Comparison of ENCODE assay signal across 1 cellular context in the genomic region with DNA sequence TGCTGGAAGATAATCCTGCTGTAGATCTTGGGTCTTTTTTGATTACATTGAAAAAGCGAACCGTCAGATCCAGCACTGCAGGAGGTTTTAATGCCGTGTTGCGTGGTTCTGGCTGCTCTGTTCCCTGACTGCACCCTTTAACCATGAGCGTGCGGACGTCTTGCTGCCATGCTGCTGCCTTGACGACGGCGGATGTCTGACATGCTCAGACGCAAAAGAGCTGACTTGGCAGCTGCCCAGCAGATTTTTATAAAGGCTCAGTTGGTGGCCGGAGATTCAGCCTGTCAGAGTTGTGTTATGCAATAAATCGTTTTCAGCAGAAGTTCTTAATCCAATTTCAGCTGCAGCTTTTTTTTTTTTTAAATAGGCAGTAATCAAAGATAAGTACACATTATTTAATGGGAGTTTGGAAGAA.
TF ChIP-seq lines count a peak whose summit lies in the region.

No MANE protein-coding gene starts in this region.

TF ChIP-seq in HEK293, 187 proteins besides CTCF, POLR2A, EP300 and RAD21 (continued from another document and continues in another):
- TF ChIP-seq, protein P1, sequence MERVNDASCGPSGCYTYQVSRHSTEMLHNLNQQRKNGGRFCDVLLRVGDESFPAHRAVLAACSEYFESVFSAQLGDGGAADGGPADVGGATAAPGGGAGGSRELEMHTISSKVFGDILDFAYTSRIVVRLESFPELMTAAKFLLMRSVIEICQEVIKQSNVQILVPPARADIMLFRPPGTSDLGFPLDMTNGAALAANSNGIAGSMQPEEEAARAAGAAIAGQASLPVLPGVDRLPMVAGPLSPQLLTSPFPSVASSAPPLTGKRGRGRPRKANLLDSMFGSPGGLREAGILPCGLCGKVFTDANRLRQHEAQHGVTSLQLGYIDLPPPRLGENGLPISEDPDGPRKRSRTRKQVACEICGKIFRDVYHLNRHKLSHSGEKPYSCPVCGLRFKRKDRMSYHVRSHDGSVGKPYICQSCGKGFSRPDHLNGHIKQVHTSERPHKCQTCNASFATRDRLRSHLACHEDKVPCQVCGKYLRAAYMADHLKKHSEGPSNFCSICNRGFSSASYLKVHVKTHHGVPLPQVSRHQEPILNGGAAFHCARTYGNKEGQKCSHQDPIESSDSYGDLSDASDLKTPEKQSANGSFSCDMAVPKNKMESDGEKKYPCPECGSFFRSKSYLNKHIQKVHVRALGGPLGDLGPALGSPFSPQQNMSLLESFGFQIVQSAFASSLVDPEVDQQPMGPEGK (tag by site-specific recombination; IDR thresholded peaks at IDR 0.05): no peak
- no peak for TF ChIP-seq ZBTB48 (tag by site-specific recombination; IDR thresholded peaks at IDR 0.05)
- no peak for TF ChIP-seq ZNF266 (tag by site-specific recombination; IDR thresholded peaks at IDR 0.05; ENCODE audit: low read depth)
- TF ChIP-seq ZBTB20 (tag by site-specific recombination; IDR thresholded peaks at IDR 0.05): no peak
- TF ChIP-seq ZBTB1 (tag by site-specific recombination; IDR thresholded peaks at IDR 0.05): no peak
- TF ChIP-seq ZNF664 (tag by site-specific recombination; IDR thresholded peaks at IDR 0.05): no peak
- no peak for TF ChIP-seq ZNF138 (tag by site-specific recombination; IDR thresholded peaks at IDR 0.05; ENCODE audit: borderline replicate concordance)
- no peak for TF ChIP-seq ZNF324 (tag by site-specific recombination; IDR thresholded peaks at IDR 0.05)
- TF ChIP-seq ZNF791 (tag by site-specific recombination; IDR thresholded peaks at IDR 0.05): no peak
- TF ChIP-seq ZNF132 (tag by site-specific recombination; IDR thresholded peaks at IDR 0.05; ENCODE audit: borderline replicate concordance): no peak
- TF ChIP-seq ZNF19 (tag by site-specific recombination; IDR thresholded peaks at IDR 0.05; ENCODE audit: low read depth): no peak
- peak; percentile 65 for TF ChIP-seq ZNF629 (tag by site-specific recombination; IDR thresholded peaks at IDR 0.05)
- TF ChIP-seq ZNF214 (tag by site-specific recombination; IDR thresholded peaks at IDR 0.05; ENCODE audit: borderline replicate concordance): no peak
- TF ChIP-seq ZNF558 (tag by site-specific recombination; IDR thresholded peaks at IDR 0.05): no peak
- TF ChIP-seq ZNF394 (tag by site-specific recombination; IDR thresholded peaks at IDR 0.05; ENCODE audit: borderline replicate concordance): no peak
- TF ChIP-seq GLIS1 (tag by site-specific recombination; IDR thresholded peaks at IDR 0.05): peak; percentile 51
- TF ChIP-seq ZNF501 (tag by site-specific recombination; IDR thresholded peaks at IDR 0.05): no peak
- no peak for TF ChIP-seq WT1 (tag by site-specific recombination; IDR thresholded peaks at IDR 0.05)
- TF ChIP-seq, protein P2, sequence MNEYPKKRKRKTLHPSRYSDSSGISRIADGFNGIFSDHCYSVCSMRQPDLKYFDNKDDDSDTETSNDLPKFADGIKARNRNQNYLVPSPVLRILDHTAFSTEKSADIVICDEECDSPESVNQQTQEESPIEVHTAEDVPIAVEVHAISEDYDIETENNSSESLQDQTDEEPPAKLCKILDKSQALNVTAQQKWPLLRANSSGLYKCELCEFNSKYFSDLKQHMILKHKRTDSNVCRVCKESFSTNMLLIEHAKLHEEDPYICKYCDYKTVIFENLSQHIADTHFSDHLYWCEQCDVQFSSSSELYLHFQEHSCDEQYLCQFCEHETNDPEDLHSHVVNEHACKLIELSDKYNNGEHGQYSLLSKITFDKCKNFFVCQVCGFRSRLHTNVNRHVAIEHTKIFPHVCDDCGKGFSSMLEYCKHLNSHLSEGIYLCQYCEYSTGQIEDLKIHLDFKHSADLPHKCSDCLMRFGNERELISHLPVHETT (tag by site-specific recombination; IDR thresholded peaks at IDR 0.05): no peak
- TF ChIP-seq ZNF560 (tag by site-specific recombination; IDR thresholded peaks at IDR 0.05; ENCODE audit: borderline replicate concordance): no peak
- TF ChIP-seq ZNF121 (tag by site-specific recombination; IDR thresholded peaks at IDR 0.05): no peak
- no peak for TF ChIP-seq ZFP37 (tag by site-specific recombination; IDR thresholded peaks at IDR 0.05)
- no peak for TF ChIP-seq SCRT1 (tag by site-specific recombination; IDR thresholded peaks at IDR 0.05; ENCODE audit: borderline replicate concordance)
- no peak for TF ChIP-seq ZNF529 (tag by site-specific recombination; IDR thresholded peaks at IDR 0.05; ENCODE audit: insufficient replicate concordance)
- TF ChIP-seq PRDM2 (tag by site-specific recombination; IDR thresholded peaks at IDR 0.05; ENCODE audit: borderline replicate concordance): no peak
- TF ChIP-seq SETDB1 (IDR thresholded peaks at IDR 0.05; ENCODE audit: insufficient read length, low read length): no peak
- TF ChIP-seq ZNF404 (tag by site-specific recombination; IDR thresholded peaks at IDR 0.05): no peak
- TF ChIP-seq ZNF302 (tag by site-specific recombination; IDR thresholded peaks at IDR 0.05; ENCODE audit: low read depth): no peak
- TF ChIP-seq ZNF610 (tag by site-specific recombination; IDR thresholded peaks at IDR 0.05; ENCODE audit: borderline replicate concordance): no peak
- TF ChIP-seq GLI2 (tag by site-specific recombination; IDR thresholded peaks at IDR 0.05; ENCODE audit: borderline replicate concordance, low read depth): no peak
- TF ChIP-seq ZNF600 (tag by site-specific recombination; IDR thresholded peaks at IDR 0.05): peak; percentile 95
- no peak; the same call in 1 of the 2 replicates for TF ChIP-seq SCRT2 (tag by site-specific recombination; IDR thresholded peaks at IDR 0.05)
- no peak for TF ChIP-seq ZNF530 (tag by site-specific recombination; IDR thresholded peaks at IDR 0.05; ENCODE audit: low read depth)
- TF ChIP-seq KLF10 (tag by site-specific recombination; IDR thresholded peaks at IDR 0.05): peak; percentile 54; the same call in 1 of the 2 replicates
- TF ChIP-seq GLIS2 (tag by site-specific recombination; IDR thresholded peaks at IDR 0.05): no peak
- TF ChIP-seq ZNF48 (tag by site-specific recombination; IDR thresholded peaks at IDR 0.05): no peak
- TF ChIP-seq, protein P3, sequence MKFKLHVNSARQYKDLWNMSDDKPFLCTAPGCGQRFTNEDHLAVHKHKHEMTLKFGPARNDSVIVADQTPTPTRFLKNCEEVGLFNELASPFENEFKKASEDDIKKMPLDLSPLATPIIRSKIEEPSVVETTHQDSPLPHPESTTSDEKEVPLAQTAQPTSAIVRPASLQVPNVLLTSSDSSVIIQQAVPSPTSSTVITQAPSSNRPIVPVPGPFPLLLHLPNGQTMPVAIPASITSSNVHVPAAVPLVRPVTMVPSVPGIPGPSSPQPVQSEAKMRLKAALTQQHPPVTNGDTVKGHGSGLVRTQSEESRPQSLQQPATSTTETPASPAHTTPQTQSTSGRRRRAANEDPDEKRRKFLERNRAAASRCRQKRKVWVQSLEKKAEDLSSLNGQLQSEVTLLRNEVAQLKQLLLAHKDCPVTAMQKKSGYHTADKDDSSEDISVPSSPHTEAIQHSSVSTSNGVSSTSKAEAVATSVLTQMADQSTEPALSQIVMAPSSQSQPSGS (tag by site-specific recombination; IDR thresholded peaks at IDR 0.05; ENCODE audit: low read depth): 0 out of 2 replicates have a peak, but pooled peaks have one; percentile 22
- TF ChIP-seq TCF7L2 (IDR thresholded peaks at IDR 0.05; ENCODE audit: borderline replicate concordance, low read depth, low read length): no peak; the same call in 1 of the 2 replicates
- TF ChIP-seq MYNN (tag by site-specific recombination; IDR thresholded peaks at IDR 0.05; ENCODE audit: borderline replicate concordance): no peak
- no peak for TF ChIP-seq ZNF140 (tag by site-specific recombination; IDR thresholded peaks at IDR 0.05)
- no peak for TF ChIP-seq ZNF785 (tag by site-specific recombination; IDR thresholded peaks at IDR 0.05)
- TF ChIP-seq ZNF18 (tag by site-specific recombination; IDR thresholded peaks at IDR 0.05): no peak
- no peak for TF ChIP-seq KLF1 (tag by site-specific recombination; IDR thresholded peaks at IDR 0.05)
- TF ChIP-seq MZF1 (tag by site-specific recombination; IDR thresholded peaks at IDR 0.05; ENCODE audit: borderline replicate concordance): no peak
- peak; percentile 85 for TF ChIP-seq FEZF1 (tag by site-specific recombination; IDR thresholded peaks at IDR 0.05)
- TF ChIP-seq ZNF561 (tag by site-specific recombination; IDR thresholded peaks at IDR 0.05; ENCODE audit: borderline replicate concordance): peak; percentile 34; the same call in 1 of the 2 replicates
- no peak for TF ChIP-seq HIC1 (tag by site-specific recombination; IDR thresholded peaks at IDR 0.05)
- peak; percentile 78 for TF ChIP-seq ZNF843 (tag by site-specific recombination; IDR thresholded peaks at IDR 0.05)
- no peak for TF ChIP-seq KLF9 (tag by site-specific recombination; IDR thresholded peaks at IDR 0.05; ENCODE audit: low read depth)
- TF ChIP-seq ZNF433 (tag by site-specific recombination; IDR thresholded peaks at IDR 0.05; ENCODE audit: low read depth): no peak
- TF ChIP-seq ZNF169 (tag by site-specific recombination; IDR thresholded peaks at IDR 0.05): no peak
- TF ChIP-seq, protein P4, sequence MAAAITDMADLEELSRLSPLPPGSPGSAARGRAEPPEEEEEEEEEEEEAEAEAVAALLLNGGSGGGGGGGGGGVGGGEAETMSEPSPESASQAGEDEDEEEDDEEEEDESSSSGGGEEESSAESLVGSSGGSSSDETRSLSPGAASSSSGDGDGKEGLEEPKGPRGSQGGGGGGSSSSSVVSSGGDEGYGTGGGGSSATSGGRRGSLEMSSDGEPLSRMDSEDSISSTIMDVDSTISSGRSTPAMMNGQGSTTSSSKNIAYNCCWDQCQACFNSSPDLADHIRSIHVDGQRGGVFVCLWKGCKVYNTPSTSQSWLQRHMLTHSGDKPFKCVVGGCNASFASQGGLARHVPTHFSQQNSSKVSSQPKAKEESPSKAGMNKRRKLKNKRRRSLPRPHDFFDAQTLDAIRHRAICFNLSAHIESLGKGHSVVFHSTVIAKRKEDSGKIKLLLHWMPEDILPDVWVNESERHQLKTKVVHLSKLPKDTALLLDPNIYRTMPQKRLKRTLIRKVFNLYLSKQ (tag by site-specific recombination; IDR thresholded peaks at IDR 0.05; ENCODE audit: borderline replicate concordance): no peak
